In genomic region chr9:72365525-72366256, GRCh38 we compare ENCODE assay signal across 1 cellular context.
TF ChIP-seq lines count a peak whose summit lies in the region.

No MANE protein-coding gene starts in this region.

TF ChIP-seq in K562, 482 proteins besides CTCF, POLR2A, EP300 and RAD21 (continued from another document):
- TF ChIP-seq MGA (IDR thresholded peaks at IDR 0.05) (peak; percentile 92), RBM15 (IDR thresholded peaks at IDR 0.05; ENCODE audit: insufficient read depth, low read length) (no peak), SIX5 (IDR thresholded peaks at IDR 0.05; ENCODE audit: borderline replicate concordance in 1 of 2, insufficient read depth in 1 of 2, low read depth in 1 of 2, low read length in 2 of 2) (no peak), CREM (IDR thresholded peaks at IDR 0.05; ENCODE audit: low read depth) (no peak), RERE (CRISPR knock-in tag; IDR thresholded peaks at IDR 0.05; ENCODE audit: borderline replicate concordance) (no peak), ZNF639 (CRISPR knock-in tag; conservative IDR thresholded peaks at IDR 0.05 in 1 of 2, IDR thresholded peaks at IDR 0.05 in 1 of 2) (no peak), KAT8 (IDR thresholded peaks at IDR 0.05; ENCODE audit: low read depth) (no peak)
